Comparison of ENCODE assay signal across 8 cellular contexts in the genomic region with DNA sequence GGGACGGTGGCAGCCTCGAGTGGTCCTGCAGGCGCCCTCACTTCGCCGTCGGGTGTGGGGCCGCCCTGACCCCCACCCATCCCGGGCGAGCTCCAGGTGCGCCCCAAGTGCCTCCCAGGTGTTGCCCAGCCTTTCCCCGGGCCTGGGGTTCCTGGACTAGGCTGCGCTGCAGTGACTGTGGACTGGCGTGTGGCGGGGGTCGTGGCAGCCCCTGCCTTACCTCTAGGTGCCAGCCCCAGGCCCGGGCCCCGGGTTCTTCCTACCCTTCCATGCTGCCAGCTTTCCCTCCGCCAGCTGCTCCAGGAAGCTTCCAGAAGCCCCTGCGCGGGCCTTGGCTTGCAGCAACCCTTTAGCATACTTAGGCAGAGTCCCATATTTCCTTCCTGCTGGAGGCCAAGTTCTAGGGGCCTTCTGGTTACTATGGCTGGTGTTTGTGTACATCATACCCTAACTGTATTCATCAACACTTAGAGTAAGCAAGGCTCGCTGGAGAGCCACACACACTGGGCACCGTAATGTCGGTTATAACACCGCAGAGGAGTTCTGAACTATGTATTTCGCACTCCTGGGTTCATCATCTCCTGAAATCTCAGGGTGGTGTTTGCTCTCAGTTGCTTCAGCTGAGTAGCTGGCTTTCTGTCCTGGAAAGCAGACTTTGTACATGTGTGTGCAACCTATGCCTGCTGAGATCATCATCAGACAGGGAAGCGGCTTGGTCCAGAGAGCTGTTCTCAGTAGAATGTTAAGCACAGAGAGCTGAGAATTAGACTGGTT. TPM values are rescaled to one million over a fixed set of nuclear protein-coding genes. Genes with fewer than 3 reads are reported as not detected.
A peak's percentile ranks its signal among the peaks of the same experiment; 100 is the strongest.
DNase-seq lines count a peak whose midpoint lies in the region; ATAC-seq and TF ChIP-seq lines count a peak whose summit lies in the region.

No MANE protein-coding gene starts in this region.

- 33% methylated on average over 26 of the region's 26 CpGs for WGBS in right cardiac atrium

- peaks cover 4% of the 10 kb centered on the region for H3K4me1 ChIP-seq in right cardiac atrium (ENCODE audit: control insufficient read depth, insufficient read depth, low read length)

- DNase-seq in NCI-H82 (lab: John Stamatoyannopoulos, UW) (peak; percentile 34), NCI-H82 treated with DMSO at 0.1 percent for 48 hours (lab: John Stamatoyannopoulos, UW; ENCODE audit: unreplicated experiment) (no peak), right cardiac atrium (peak in 1 of 3 donors; percentile 74), sciatic nerve (ENCODE audit: low spot score) (no peak), RPMI8226 (no peak), GM13976 (ENCODE audit: low spot score) (no peak)
- no peak for DNase-seq in activated naive CD4-positive, alpha-beta T cell treated with anti-CD3 and anti-CD28 coated beads, Interleukin-2, amount 50 U/mL, for 72 hours (ENCODE audit: low spot score in 2 of 2)

- no peak for TF ChIP-seq CTCF in GM13976 (IDR thresholded peaks at IDR 0.05; ENCODE audit: borderline replicate concordance, control extremely low read depth, extremely low read depth, insufficient read depth, missing control alignments)

- H3K4me3 ChIP-seq in right cardiac atrium (ENCODE audit: low read length), result peak overlapping the region; percentile 87

- intact Hi-C loops in right cardiac atrium (cut with DNase I) (no loop called here), sciatic nerve (cut with DNase I) (no loop called here)

- in situ Hi-C loops in GM13976 (cut with MboI; ENCODE audit: low sequenced_read_pairs, unreplicated experiment), result no loop called here

- peaks cover 0 to 6% of the 10 kb centered on the region in 2 donors for H3K36me3 Mint-ChIP-seq in activated naive CD4-positive, alpha-beta T cell treated with anti-CD3 and anti-CD28 coated beads, Interleukin-2, amount 50 U/mL, for 72 hours

- H3K9me3 ChIP-seq in right cardiac atrium (ENCODE audit: control insufficient read depth, low read length), result no peaks in the 10 kb centered on the region

- peak; percentile 10 for ATAC-seq in HG03354 (IDR thresholded peaks at IDR 0.05; ENCODE audit: poor library complexity, severe bottlenecking, unreplicated experiment)
- peak in 1 of 2 donors; percentile 0 for ATAC-seq in activated naive CD4-positive, alpha-beta T cell treated with anti-CD3 and anti-CD28 coated beads, Interleukin-2, amount 50 U/mL, for 72 hours
- ATAC-seq in right cardiac atrium, result peak; percentile 1 to 20
- peak; percentile 44 for ATAC-seq in sciatic nerve

- no peaks in the 10 kb centered on the region for H3K27me3 ChIP-seq in right cardiac atrium (ENCODE audit: control insufficient read depth, insufficient read depth)

- peak overlapping the region; percentile 68 to 85 for H3K27ac Mint-ChIP-seq in activated naive CD4-positive, alpha-beta T cell treated with anti-CD3 and anti-CD28 coated beads, Interleukin-2, amount 50 U/mL, for 72 hours

- peak overlapping the region; percentile 80 for H3K27ac ChIP-seq in right cardiac atrium (ENCODE audit: low read length)

- H3K9me3 Mint-ChIP-seq in activated naive CD4-positive, alpha-beta T cell treated with anti-CD3 and anti-CD28 coated beads, Interleukin-2, amount 50 U/mL, for 72 hours, result no peaks in the 10 kb centered on the region

RNA-seq across cellular contexts. Expression of a gene that starts 0.5 kb away (rescaled TPM):
- total RNA-seq in activated naive CD4-positive, alpha-beta T cell treated with anti-CD3 and anti-CD28 coated beads, Interleukin-2, amount 50 U/mL, for 72 hours, result 10 to 100 TPM; 26.9 to 27.7 TPM
- total RNA-seq in right cardiac atrium (10 to 100 TPM; 11.3 to 18.2 (median 14.6) TPM), sciatic nerve (24.5 TPM)
- polyA plus RNA-seq in right cardiac atrium, result 11.6 TPM
